16 cellular contexts compared by ENCODE assay signal in the genomic region with DNA sequence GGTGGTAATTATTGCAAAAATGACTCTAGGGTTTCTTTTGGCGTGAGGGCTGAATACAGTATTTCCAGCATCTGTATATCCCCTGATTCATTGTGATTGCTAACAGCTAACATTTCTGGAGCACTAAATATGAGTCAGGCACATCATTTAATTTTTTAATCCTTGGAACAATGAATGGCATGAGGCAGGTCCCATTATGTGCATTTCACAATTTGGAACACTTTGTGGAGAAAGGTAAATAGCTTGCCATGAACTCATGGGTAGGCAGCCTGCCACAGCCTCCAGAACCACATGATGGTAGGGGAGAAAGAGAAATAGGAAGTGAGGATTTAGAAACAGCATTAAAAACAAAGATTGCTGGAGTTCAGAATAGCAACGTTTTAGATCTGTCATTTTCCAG. TPM values are rescaled to one million over a fixed set of nuclear protein-coding genes. Genes with fewer than 3 reads are reported as not detected.
DNase-seq lines count a peak whose midpoint lies in the region; ATAC-seq, FAIRE-seq and TF ChIP-seq lines count a peak whose summit lies in the region.
"Had no signal": no experiment of that assay in that cellular context is flagged by ENCODE, and none has a peak within 500 bp of the region (broad histone marks: within the 10 kb centered on the region; RNA-seq: fewer than 3 reads in every experiment).

No MANE protein-coding gene starts in this region.

- TF ChIP-seq CTCF in Loucy (conservative IDR thresholded peaks at IDR 0.05; ENCODE audit: low read length) (no peak), mammary epithelial cell (conservative IDR thresholded peaks at IDR 0.05 in 1 of 2, IDR thresholded peaks at IDR 0.05 in 1 of 2; ENCODE audit: extremely low read depth in 1 of 2, insufficient read depth in 1 of 2, low read depth in 1 of 2, low read length in 2 of 2) (no peak), nephron progenitor cell (IDR thresholded peaks at IDR 0.05) (no peak), kidney (IDR thresholded peaks at IDR 0.05; ENCODE audit: borderline replicate concordance, extremely low read depth, insufficient read depth) (no peak)

- no peak overlapping the region for H3K27ac Mint-ChIP-seq in nephron progenitor cell
- no peak overlapping the region for H3K27ac Mint-ChIP-seq in T-helper 17 cell
- H3K27ac Mint-ChIP-seq: activated T-helper 1 cell treated with anti-CD3 and anti-CD28 coated beads, Interleukin-12 subunit alpha, Interleukin-12 subunit beta, Interleukin-2, Interleukin-4 antibody, amounts not matched to agents 30 ng/mL and 10 ng/mL and 1 ng/mL, durations not matched to agents 14 hours and 24 hours and 36 hours; CD4-positive, alpha-beta memory T cell; T-cell had no signal

- WGBS in mammary epithelial cell (ENCODE audit: low coverage, missing lambda C conversion rate) = 0% methylated on average over 2 of the region's 2 CpGs

- H3K4me3 Mint-ChIP-seq in nephron progenitor cell (peak overlapping the region; percentile 76), T-helper 17 cell (no peak overlapping the region)
- H3K4me3 Mint-ChIP-seq: activated T-helper 1 cell treated with anti-CD3 and anti-CD28 coated beads, Interleukin-12 subunit alpha, Interleukin-12 subunit beta, Interleukin-2, Interleukin-4 antibody, amounts not matched to agents 30 ng/mL and 10 ng/mL and 1 ng/mL, durations not matched to agents 14 hours and 24 hours and 36 hours had no signal

- H3K36me3 ChIP-seq in Loucy (ENCODE audit: insufficient read depth, low read length) (no peaks in the 10 kb centered on the region), mammary epithelial cell (ENCODE audit: insufficient read depth, low read length) (no peaks in the 10 kb centered on the region), kidney (ENCODE audit: control insufficient read depth in 1 of 2, insufficient read depth in 2 of 2, low read length in 2 of 2) (no peaks in the 10 kb centered on the region)
- H3K36me3 ChIP-seq: stomach had no signal

- H3K4me1 Mint-ChIP-seq in nephron progenitor cell = peaks cover 34% of the 10 kb centered on the region
- peaks cover 2% of the 10 kb centered on the region for H3K4me1 Mint-ChIP-seq in T-helper 17 cell

- H3K4me2 ChIP-seq in Loucy (ENCODE audit: low read depth, low read length, poor library complexity, severe bottlenecking) (peak overlapping the region; percentile 95), mammary epithelial cell (ENCODE audit: insufficient read depth, low read depth, low read length) (no peak overlapping the region)
- H3K4me2 ChIP-seq: KMS-11 had no signal

- H3K27ac ChIP-seq in mammary epithelial cell (ENCODE audit: insufficient read depth, low read depth, low read length) (no peak overlapping the region), kidney (ENCODE audit: low read depth in 2 of 2, low read length in 2 of 2) (no peak overlapping the region)
- H3K27ac ChIP-seq: KMS-11 had no signal

- dilution Hi-C loops in mammary epithelial cell (cut with HindIII; ENCODE audit: low sequenced_read_pairs) = loop anchor here (5.0 kb wide), 1 partner anchor 94 kb away; no protein-coding TSS in a partner anchor

- no peaks in the 10 kb centered on the region for H3F3A ChIP-seq in Loucy (ENCODE audit: low read depth)

- no peaks in the 10 kb centered on the region for H3K9me3 Mint-ChIP-seq in nephron progenitor cell
- H3K9me3 Mint-ChIP-seq: activated T-helper 1 cell treated with anti-CD3 and anti-CD28 coated beads, Interleukin-12 subunit alpha, Interleukin-12 subunit beta, Interleukin-2, Interleukin-4 antibody, amounts not matched to agents 30 ng/mL and 10 ng/mL and 1 ng/mL, durations not matched to agents 14 hours and 24 hours and 36 hours; T-cell had no signal

- H3K4me3 ChIP-seq in Loucy (ENCODE audit: low read length, poor library complexity, severe bottlenecking) = peak overlapping the region; percentile 78
- H3K4me3 ChIP-seq in mammary epithelial cell (replicated peaks in 1 of 3; ENCODE audit: insufficient read depth in 1 of 3, low read depth in 2 of 3, low read length in 3 of 3) = no peak overlapping the region
- H3K4me3 ChIP-seq in kidney (ENCODE audit: low read length in 2 of 2) = no peak overlapping the region

- FAIRE-seq in kidney (lab: Jason Lieb, UNC) = no peak

- CTCF ChIA-PET in mammary epithelial cell (lab: Charles Lee; ENCODE audit: low non-redundant PET) = no interaction called here

- H3K79me2 ChIP-seq in Loucy (ENCODE audit: insufficient read depth, low read length) (peaks cover 15% of the 10 kb centered on the region; the same call in 1 of the 2 replicates), mammary epithelial cell (ENCODE audit: insufficient read depth, low read length) (no peaks in the 10 kb centered on the region)

- H3K36me3 Mint-ChIP-seq in nephron progenitor cell (ENCODE audit: low read depth) = no peaks in the 10 kb centered on the region
- no peaks in the 10 kb centered on the region for H3K36me3 Mint-ChIP-seq in T-helper 17 cell (ENCODE audit: low read depth)
- H3K36me3 Mint-ChIP-seq: CD4-positive, alpha-beta memory T cell; T-cell had no signal

- H3K27me3 ChIP-seq in Loucy (ENCODE audit: insufficient read depth, low read length, poor library complexity, severe bottlenecking) (no peaks in the 10 kb centered on the region), mammary epithelial cell (ENCODE audit: insufficient read depth, low read length) (peaks cover 18% of the 10 kb centered on the region)

- H3K4me1 ChIP-seq in Loucy (ENCODE audit: insufficient read depth, low read length, poor library complexity, severe bottlenecking) (peaks cover 52% of the 10 kb centered on the region), mammary epithelial cell (ENCODE audit: insufficient read depth, low read length) (no peaks in the 10 kb centered on the region), kidney (ENCODE audit: control insufficient read depth in 1 of 2, insufficient read depth in 1 of 2, low read depth in 1 of 2, low read length in 2 of 2) (no peaks in the 10 kb centered on the region)

- peaks cover 70% of the 10 kb centered on the region for H3K27me3 Mint-ChIP-seq in nephron progenitor cell (ENCODE audit: low read depth, poor library complexity)
- H3K27me3 Mint-ChIP-seq in T-helper 17 cell = peaks cover 55% of the 10 kb centered on the region

- H3K9me2 ChIP-seq in Loucy (replicated peaks; ENCODE audit: low read depth, low read length) = no peaks in the 10 kb centered on the region

- BruUV-seq in mammary epithelial cell (replicated peaks; lab: Mats Ljungman, UMichigan) = no TSS peak

- ATAC-seq in HG02571 (IDR thresholded peaks at IDR 0.05; ENCODE audit: unreplicated experiment) = no peak
- no peak for ATAC-seq in T-helper 17 cell
- ATAC-seq: T-cell had no signal

- H4K20me1 ChIP-seq in Loucy (ENCODE audit: insufficient read depth, low read length, poor library complexity, severe bottlenecking) (no peaks in the 10 kb centered on the region), mammary epithelial cell (ENCODE audit: insufficient read depth, low read length) (no peaks in the 10 kb centered on the region)

- intact Hi-C loops in mammary epithelial cell (cut with micrococcal nuclease) = no loop called here
- intact Hi-C loops in kidney (cut with DNase I) = no loop called here

- H3K9me3 ChIP-seq in Loucy (ENCODE audit: insufficient read depth, low read depth, low read length) (no peaks in the 10 kb centered on the region), mammary epithelial cell (replicated peaks; ENCODE audit: insufficient read depth, low read length) (no peaks in the 10 kb centered on the region), kidney (ENCODE audit: control insufficient read depth in 1 of 2, low read length in 2 of 2) (peaks cover 0 to 3% of the 10 kb centered on the region in 2 donors), T-helper 17 cell (ENCODE audit: control insufficient read depth, low read length, poor library complexity, severe bottlenecking) (no peaks in the 10 kb centered on the region)

- DNase-seq in Daoy (ENCODE audit: low read depth) (peak; percentile 45), mammary epithelial cell (peak; percentile 4), nephron progenitor cell (no peak), kidney (no peak), T-helper 17 cell (no peak), NCI-H146 (lab: John Stamatoyannopoulos, UW) (no peak)
- DNase-seq: CD4-positive, alpha-beta memory T cell; GF-D8; mesenchymal stem cell; stimulated activated CD4-positive, alpha-beta T cell treated with anti-CD3 and anti-CD28 coated beads, Interleukin-4, amount 100 ng/mL, for 4 hours; stomach; T-cell had no signal

- H3K9ac ChIP-seq in Loucy (ENCODE audit: low read depth, low read length, poor library complexity, severe bottlenecking) (peak overlapping the region; percentile 84), mammary epithelial cell (ENCODE audit: insufficient read depth, low read length) (no peak overlapping the region), kidney (ENCODE audit: low read length in 2 of 2) (no peak overlapping the region)
- H3K9ac ChIP-seq: KMS-11 had no signal

- in situ Hi-C loops in mammary epithelial cell (cut with MboI; ENCODE audit: low sequenced_read_pairs in 2 of 2) = no loop called here

- H2AFZ ChIP-seq in Loucy (ENCODE audit: low read length) (peak overlapping the region; percentile 82), mammary epithelial cell (ENCODE audit: low read depth, low read length) (no peak overlapping the region)

RNA-seq across cellular contexts. Expression of a gene that starts 1.7 kb away (rescaled TPM):
- total RNA-seq in Daoy (2014; rRNA removed; shearing (Covaris generic)) = 4.5 and 8.0 TPM in 2 replicates
- 1 to 10 TPM in 1 of 2 donors, under 1 TPM in 1; 0.21 to 3.0 TPM for total RNA-seq in mammary epithelial cell
- polyA plus RNA-seq in mammary epithelial cell = 0.01 TPM
- polyA minus RNA-seq in mammary epithelial cell = not detected
- 2.0 TPM for total RNA-seq in kidney
- polyA plus RNA-seq in kidney (ENCODE audit: insufficient read depth, low read depth, low replicate concordance) = 0.26 TPM
- total RNA-seq in T-helper 17 cell = not detected
- total RNA-seq: CD4-positive, alpha-beta memory T cell had no signal
- polyA plus RNA-seq: CD4-positive, alpha-beta memory T cell had no signal

Comparison
In these comparisons a context has a peak if more than half of its experiments do, and no peak if none do; other contexts are left out.
1. DNase-seq: peak in Daoy (single experiment) and mammary epithelial cell (single experiment); none in nephron progenitor cell (single experiment), kidney (single experiment), T-helper 17 cell (0 of 3) and NCI-H146 (single experiment).